ENCODE assay signal across 25 cellular contexts in the genomic region with DNA sequence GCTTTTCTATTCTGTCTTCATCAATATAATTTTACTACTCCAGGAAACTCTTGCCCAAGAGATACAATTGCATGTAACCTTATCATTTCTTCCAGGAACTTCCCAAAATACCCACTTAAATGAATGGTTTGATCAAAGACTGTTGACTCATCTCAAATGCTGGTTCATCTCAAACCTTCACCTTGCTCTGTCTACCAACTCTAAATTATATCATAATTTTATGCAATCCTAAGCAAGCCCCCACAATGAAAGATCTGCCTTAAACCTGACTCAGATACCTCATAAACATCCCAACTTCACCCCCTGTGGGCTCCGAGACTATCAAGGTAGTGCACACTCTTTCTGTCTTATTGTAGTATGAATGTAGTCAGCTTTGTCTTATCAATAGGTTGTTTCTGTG.
"Had no signal": no experiment of that assay in that cellular context is flagged by ENCODE, and none has a peak within 500 bp of the region (broad histone marks: within the 10 kb centered on the region; RNA-seq: fewer than 3 reads in every experiment).

No MANE protein-coding gene starts in this region.

- ATAC-seq: activated CD8-positive, alpha-beta T cell treated with anti-CD3 and anti-CD28 coated beads, Interleukin-2, amount 10 ng/mL, durations not matched to agents 7 days and 5 days had no signal

- DNase-seq: activated B cell treated with CpG ODN at 0.5 μM for 24 hours; activated CD4-positive, alpha-beta T cell treated with anti-CD3 and anti-CD28 coated beads for 4 hours; activated CD4-positive, alpha-beta T cell treated with anti-CD3 and anti-CD28 coated beads, Interleukin-2, amount 50 U/mL, for 4 hours; activated CD8-positive, alpha-beta memory T cell treated with anti-CD3 and anti-CD28 coated beads, Interleukin-2, amount 50 U/mL, for 48 hours; activated CD8-positive, alpha-beta T cell treated with anti-CD3 and anti-CD28 coated beads, Interleukin-2, amount 10 ng/mL, durations not matched to agents 7 days and 5 days; activated effector memory CD4-positive, alpha-beta T cell treated with anti-CD3 and anti-CD28 coated beads, Interleukin-2, amount 50 U/mL, for 16 hours; activated naive CD4-positive, alpha-beta T cell treated with anti-CD3 and anti-CD28 coated beads for 36 hours; activated T-cell treated with anti-CD3 and anti-CD28 coated beads, Interleukin-2, amount 50 U/mL, for 1 hour; amygdala; Kasumi-1; KBM-7; MV-4-11; NCI-H1092 treated with DMSO at 0.1 percent for 48 hours; NCI-H1417 treated with DMSO at 0.1 percent for 48 hours; NCI-H1694 treated with DMSO at 0.1 percent for 48 hours; NCI-H2029 treated with DMSO at 0.1 percent for 48 hours; NCI-H345; NCI-H510A; NCI-H526 treated with DMSO at 0.1 percent for 48 hours; NCI-H82; Peyer's patch; Right ventricle myocardium superior; SJCRH30; SK-N-SH; T-helper 1 cell had no signal
